Comparison of ENCODE assay signal across 27 cellular contexts in the genomic region with DNA sequence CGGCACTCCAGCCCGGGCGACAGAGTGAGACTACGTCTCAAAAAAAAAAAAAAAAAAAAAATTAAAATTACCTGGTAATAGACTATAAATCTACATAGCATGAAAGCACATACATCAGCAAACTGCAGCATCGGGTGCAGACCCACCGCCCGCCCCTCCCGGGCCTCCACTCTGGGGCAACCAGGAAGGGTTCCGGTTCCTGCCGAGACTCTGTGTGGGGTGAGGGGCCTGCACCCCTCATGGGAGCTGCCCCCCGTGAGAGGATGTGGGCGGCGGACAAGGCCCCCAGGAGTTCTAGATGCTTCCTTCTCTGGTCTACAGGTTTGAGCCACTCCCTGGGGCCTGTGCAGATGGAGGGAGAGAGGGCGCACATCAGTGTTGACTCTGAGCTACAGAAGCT. TPM values are rescaled to one million over a fixed set of nuclear protein-coding genes. Genes with fewer than 3 reads are reported as not detected.
A peak's percentile ranks its signal among the peaks of the same experiment; 100 is the strongest.
DNase-seq lines count a peak whose midpoint lies in the region; ATAC-seq, FAIRE-seq and TF ChIP-seq lines count a peak whose summit lies in the region.
"Had no signal": no experiment of that assay in that cellular context is flagged by ENCODE, and none has a peak within 500 bp of the region (broad histone marks: within the 10 kb centered on the region; RNA-seq: fewer than 3 reads in every experiment).

No MANE protein-coding gene starts in this region.

- H3K9me3 ChIP-seq in BLaER1 treated with 17β-estradiol and CSF1 and Interleukin-3, amounts not matched to agents 10 nM and 100 nM (replicated peaks in 1 of 11) = no peaks in the 10 kb centered on the region
- H3K9me3 ChIP-seq in HEK293 (ENCODE audit: control insufficient read depth, insufficient read depth, low read depth, low read length) (no peaks in the 10 kb centered on the region), Panc1 (ENCODE audit: control insufficient read depth, insufficient read depth, low read depth, low read length) (no peaks in the 10 kb centered on the region), mesenchymal stem cell (ENCODE audit: control insufficient read depth, low read length) (no peaks in the 10 kb centered on the region), smooth muscle cell (replicated peaks; ENCODE audit: low read depth) (no peaks in the 10 kb centered on the region)
- no peaks in the 10 kb centered on the region for H3K9me3 ChIP-seq in CD4-positive, alpha-beta memory T cell (ENCODE audit: control insufficient read depth in 1 of 2, low read length in 2 of 2)
- H3K9me3 ChIP-seq: SJCRH30 had no signal

- no peak for ATAC-seq in Panc1
- ATAC-seq: HCT116, Right ventricle myocardium inferior, SK-N-SH treated with all-trans-retinoic acid at 6 μM for 48 hours, T-helper 17 cell had no signal

- peaks cover 0 to 9% (median 7%) of the 10 kb centered on the region in 11 experiments; a peak in 19 of 22 replicates for H3K27me3 ChIP-seq in BLaER1 treated with 17β-estradiol and CSF1 and Interleukin-3, amounts not matched to agents 10 nM and 100 nM
- H3K27me3 ChIP-seq in Panc1 (ENCODE audit: control insufficient read depth, insufficient read depth, low read length) = no peaks in the 10 kb centered on the region
- no peaks in the 10 kb centered on the region for H3K27me3 ChIP-seq in mesenchymal stem cell (ENCODE audit: control insufficient read depth in 1 of 2, insufficient read depth in 1 of 2, low read length in 2 of 2)
- no peaks in the 10 kb centered on the region for H3K27me3 ChIP-seq in CD4-positive, alpha-beta memory T cell (ENCODE audit: insufficient read depth, low read length)
- no peaks in the 10 kb centered on the region for H3K27me3 ChIP-seq in smooth muscle cell (ENCODE audit: low read depth)
- H3K27me3 ChIP-seq: SJCRH30 had no signal

- H3K27ac ChIP-seq in BLaER1 treated with 17β-estradiol and CSF1 and Interleukin-3, amounts not matched to agents 10 nM and 100 nM = 0 out of 22 replicates have a peak overlapping the region, but pooled peaks of 1 of the 11 experiments have one; percentile 17
- H3K27ac ChIP-seq in HEK293 (ENCODE audit: extremely low read depth, low read depth, low read length) (no peak overlapping the region), Panc1 (ENCODE audit: low read length) (no peak overlapping the region), mesenchymal stem cell (ENCODE audit: low read length, poor library complexity, severe bottlenecking) (no peak overlapping the region), smooth muscle cell (ENCODE audit: low read depth) (no peak overlapping the region)
- H3K27ac ChIP-seq in CD4-positive, alpha-beta memory T cell (ENCODE audit: low read depth, low read length) = no peak overlapping the region
- H3K27ac ChIP-seq: SJCRH30 had no signal

- no peak overlapping the region for H3K4me3 Mint-ChIP-seq in CD4-positive, alpha-beta memory T cell
- H3K4me3 Mint-ChIP-seq: T-helper 17 cell had no signal

- H3K36me3 ChIP-seq in BLaER1 treated with 17β-estradiol and CSF1 and Interleukin-3, amounts not matched to agents 10 nM and 100 nM = peaks cover 42 to 86% (median 66%) of the 10 kb centered on the region in 11 experiments
- H3K36me3 ChIP-seq in HEK293 (ENCODE audit: control insufficient read depth in 2 of 2, insufficient read depth in 1 of 2, low read length in 2 of 2) (peaks cover 12 to 81% of the 10 kb centered on the region in 2 experiments; a peak in 2 of 3 replicates), Panc1 (ENCODE audit: control insufficient read depth, insufficient read depth, low read length) (no peaks in the 10 kb centered on the region), mesenchymal stem cell (ENCODE audit: control insufficient read depth in 1 of 2, insufficient read depth in 2 of 2, low read depth in 1 of 2, low read length in 2 of 2) (peaks cover 48 to 74% of the 10 kb centered on the region in 2 experiments), smooth muscle cell (ENCODE audit: low read depth) (no peaks in the 10 kb centered on the region)
- peaks cover 4% of the 10 kb centered on the region for H3K36me3 ChIP-seq in CD4-positive, alpha-beta memory T cell (ENCODE audit: insufficient read depth, low read length)

- no peak overlapping the region for H4K8ac ChIP-seq in mesenchymal stem cell (ENCODE audit: low read length)

- peaks cover 5% of the 10 kb centered on the region for H3K79me1 ChIP-seq in mesenchymal stem cell (replicated peaks; ENCODE audit: low read length, poor library complexity, severe bottlenecking)

- H3K23ac ChIP-seq in mesenchymal stem cell (ENCODE audit: low read length in 2 of 2) = no peak overlapping the region

- no peak overlapping the region for H3K4ac ChIP-seq in mesenchymal stem cell (ENCODE audit: low read depth in 1 of 2, low read length in 2 of 2)

- H2BK12ac ChIP-seq in mesenchymal stem cell (ENCODE audit: low read length in 2 of 2) = no peak overlapping the region

- H2BK5ac ChIP-seq in mesenchymal stem cell (ENCODE audit: low read depth, low read length, poor library complexity, severe bottlenecking) = no peak overlapping the region

- H3K4me2 ChIP-seq in BLaER1 treated with 17β-estradiol and CSF1 and Interleukin-3, amounts not matched to agents 10 nM and 100 nM = peak overlapping the region; percentile 47 to 89 (median 67)
- H3K4me2 ChIP-seq in mesenchymal stem cell (ENCODE audit: low read length, poor library complexity, severe bottlenecking) (no peak overlapping the region), smooth muscle cell (no peak overlapping the region)

- H3K27ac Mint-ChIP-seq in CD4-positive, alpha-beta memory T cell = peak overlapping the region in 1 of 7 donors; percentile 37
- H3K27ac Mint-ChIP-seq: T-helper 17 cell had no signal

- no peaks in the 10 kb centered on the region for H3K9me3 Mint-ChIP-seq in CD4-positive, alpha-beta memory T cell

- peaks cover under 1 to 5% of the 10 kb centered on the region in 2 donors for H3K36me3 Mint-ChIP-seq in CD4-positive, alpha-beta memory T cell

- no peaks in the 10 kb centered on the region for H3K4me1 Mint-ChIP-seq in CD4-positive, alpha-beta memory T cell

- H3F3A ChIP-seq in smooth muscle cell (ENCODE audit: low read depth) = no peaks in the 10 kb centered on the region

- in situ Hi-C loops in Panc1 (cut with HindIII; ENCODE audit: low pct_unique_long_range_greater_than_20kb, low sequenced_read_pairs) = no loop called here

- TSS peak; percentile 73 for BruUV-seq in Panc1 (replicated peaks; lab: Mats Ljungman, UMichigan)

- H2AFZ ChIP-seq in mesenchymal stem cell (ENCODE audit: low read depth, low read length) = no peak overlapping the region
- no peak overlapping the region for H2AFZ ChIP-seq in smooth muscle cell (ENCODE audit: low read depth)

- H4K20me1 ChIP-seq in BLaER1 treated with 17β-estradiol and CSF1 and Interleukin-3, amounts not matched to agents 10 nM and 100 nM = peaks cover 14 to 70% (median 48%) of the 10 kb centered on the region in 11 experiments
- peaks cover 21% of the 10 kb centered on the region for H4K20me1 ChIP-seq in smooth muscle cell (ENCODE audit: low read depth)

- no peak overlapping the region for H4K91ac ChIP-seq in mesenchymal stem cell (ENCODE audit: low read length)

- FAIRE-seq in HTR-8/SVneo (lab: Jason Lieb, UNC) = no peak
- FAIRE-seq: D721Med had no signal

- POLR2A ChIA-PET in HEK293 (lab: Yijun Ruan, JAX) = interaction anchor here (0.7 kb wide), 1 partner anchor 93 kb away, joined by 3 read pairs; no protein-coding TSS in a partner anchor
- POLR2A ChIA-PET in Panc1 (lab: Charles Lee) = no interaction called here
- POLR2A ChIA-PET in CD4-positive, alpha-beta memory T cell (lab: Charles Lee; ENCODE audit: partially characterized antibody) = interaction anchor here (0.7 kb wide), 1 partner anchor 91 kb away, joined by 7 read pairs; no protein-coding TSS in a partner anchor

- CTCF ChIA-PET in HEK293 (lab: Yijun Ruan, JAX) = interaction anchor here (1.1 kb wide), 1 partner anchor 77 kb away, joined by 3 read pairs; no protein-coding TSS in a partner anchor
- CTCF ChIA-PET in Panc1 (lab: Charles Lee) = no interaction called here
- CTCF ChIA-PET in CD4-positive, alpha-beta memory T cell (lab: Charles Lee; ENCODE audit: partially characterized antibody) = interaction anchor here (1.4 kb wide), 1 partner anchor 14 kb away, joined by 3 read pairs; no protein-coding TSS in a partner anchor

- peak overlapping the region; percentile 18 for H2BK15ac ChIP-seq in mesenchymal stem cell (ENCODE audit: low read depth, poor library complexity, severe bottlenecking)

- DNase-seq in Panc1 (ENCODE audit: low read depth, low spot score) (no peak), mesenchymal stem cell (no peak), GDM1 (lab: John Stamatoyannopoulos, UW) (no peak), HTR-8/SVneo (ENCODE audit: insufficient read length, low spot score) (no peak), smooth muscle cell (lab: John Stamatoyannopoulos, UW; ENCODE audit: unreplicated experiment) (no peak)
- no peak for DNase-seq in CD4-positive, alpha-beta memory T cell
- DNase-seq: GOT3, KG1, NCI-H1092, NCI-H1417 treated with DMSO at 0.1 percent for 48 hours, NCI-H1694 treated with DMSO at 0.1 percent for 48 hours, NCI-H2081, NCI-H2227 treated with DMSO at 0.1 percent for 48 hours, NCI-H526 treated with DMSO at 0.1 percent for 48 hours, SJCRH30, T-helper 17 cell had no signal

- H3K9ac ChIP-seq in BLaER1 treated with 17β-estradiol and CSF1 and Interleukin-3, amounts not matched to agents 10 nM and 100 nM = peak overlapping the region in 5 of 11 experiments; percentile 25 to 42 (median 33); a peak in 3 of 22 replicates
- H3K9ac ChIP-seq in mesenchymal stem cell (ENCODE audit: low read length) (no peak overlapping the region), smooth muscle cell (ENCODE audit: low read depth) (no peak overlapping the region)

- peaks cover 18 to 35% (median 32%) of the 10 kb centered on the region in 10 experiments for H3K4me1 ChIP-seq in BLaER1 treated with 17β-estradiol and CSF1 and Interleukin-3, amounts not matched to agents 10 nM and 100 nM
- no peaks in the 10 kb centered on the region for H3K4me1 ChIP-seq in HEK293 (ENCODE audit: control insufficient read depth, insufficient read depth, low read length)
- H3K4me1 ChIP-seq in Panc1 (ENCODE audit: control insufficient read depth, insufficient read depth, low read length) = peaks cover 13% of the 10 kb centered on the region
- peaks cover 9% of the 10 kb centered on the region for H3K4me1 ChIP-seq in mesenchymal stem cell (ENCODE audit: control insufficient read depth, insufficient read depth, low read depth, low read length)
- no peaks in the 10 kb centered on the region for H3K4me1 ChIP-seq in CD4-positive, alpha-beta memory T cell (ENCODE audit: insufficient read depth, low read length)
- no peaks in the 10 kb centered on the region for H3K4me1 ChIP-seq in smooth muscle cell (ENCODE audit: low read depth)
- H3K4me1 ChIP-seq: SJCRH30 had no signal

- H3K18ac ChIP-seq in mesenchymal stem cell (ENCODE audit: low read depth in 1 of 2, low read length in 2 of 2) = no peak overlapping the region

- H3K14ac ChIP-seq in mesenchymal stem cell (ENCODE audit: low read length in 2 of 2) = no peak overlapping the region

- no peak overlapping the region for H2AK5ac ChIP-seq in mesenchymal stem cell (ENCODE audit: low read length, severe bottlenecking)

- H3K27me3 Mint-ChIP-seq in CD4-positive, alpha-beta memory T cell = no peaks in the 10 kb centered on the region
- H3K27me3 Mint-ChIP-seq: T-helper 17 cell had no signal

- H3K79me2 ChIP-seq in smooth muscle cell (ENCODE audit: low read depth) = no peaks in the 10 kb centered on the region

- no peak overlapping the region for H3K4me3 ChIP-seq in BLaER1 treated with 17β-estradiol and CSF1 and Interleukin-3, amounts not matched to agents 10 nM and 100 nM
- H3K4me3 ChIP-seq in HEK293 (ENCODE audit: low read depth, low read length) (no peak overlapping the region), Panc1 (ENCODE audit: low read depth in 2 of 2, low read length in 2 of 2) (no peak overlapping the region), mesenchymal stem cell (ENCODE audit: insufficient read depth in 1 of 2, low read depth in 1 of 2, low read length in 2 of 2) (no peak overlapping the region), smooth muscle cell (no peak overlapping the region)
- H3K4me3 ChIP-seq in CD4-positive, alpha-beta memory T cell (ENCODE audit: low read length in 2 of 2) = no peak overlapping the region
- H3K4me3 ChIP-seq: SJCRH30 had no signal

- intact Hi-C loops in Panc1 (cut with micrococcal nuclease; ENCODE audit: unreplicated experiment) = no loop called here
- intact Hi-C loops in CD4-positive, alpha-beta memory T cell (cut with micrococcal nuclease) = no loop called here

- TF ChIP-seq CTCF in HEK293 (tag by site-specific recombination; IDR thresholded peaks at IDR 0.05) = no peak
- no peak for TF ChIP-seq CTCF in Panc1 (IDR thresholded peaks at IDR 0.05)
- TF ChIP-seq CTCF in smooth muscle cell (IDR thresholded peaks at IDR 0.05; ENCODE audit: borderline replicate concordance, insufficient read depth, poor library complexity, severe bottlenecking) = no peak

- no peak overlapping the region for H2BK120ac ChIP-seq in mesenchymal stem cell (ENCODE audit: low read depth, low read length)

- 98% methylated on average over 9 of the region's 14 CpGs for WGBS in mesenchymal stem cell
- 94% methylated on average over 14 of the region's 14 CpGs for WGBS in smooth muscle cell (ENCODE audit: low lambda C conversion rate)

RNA-seq across cellular contexts. Expression of gene DRD4, which starts 9.1 kb away (rescaled TPM):
- 0.95 TPM for total RNA-seq in Panc1 (2021; ENCODE audit: unreplicated experiment)
- polyA plus RNA-seq in Panc1 (2012; ENCODE audit: insufficient read length) = 3.0 TPM
- 0.08 TPM for polyA plus RNA-seq in mesenchymal stem cell (2013, experiment 1 of 2)
- polyA plus RNA-seq in mesenchymal stem cell (2013, experiment 2 of 2) = not detected
- total RNA-seq in CD4-positive, alpha-beta memory T cell = 1 to 10 TPM in 1 of 2 experiments, under 1 TPM in 1; 0.64 to 1.0 TPM
- not detected for polyA plus RNA-seq in CD4-positive, alpha-beta memory T cell
- not detected in 2 replicates for total RNA-seq in smooth muscle cell
- polyA plus RNA-seq in smooth muscle cell = 2.7 and 3.1 TPM in 2 replicates
- total RNA-seq: Daoy, G401, SJCRH30 had no signal

RNA-seq across cellular contexts. Expression of gene SCT, which starts 19.2 kb away (rescaled TPM):
- total RNA-seq in Panc1 (2021; ENCODE audit: unreplicated experiment) (not detected), smooth muscle cell (not detected in 2 replicates)
- polyA plus RNA-seq in Panc1 (2012; ENCODE audit: insufficient read length) = not detected
- not detected for polyA plus RNA-seq in mesenchymal stem cell (2013, experiment 1 of 2)
- polyA plus RNA-seq in mesenchymal stem cell (2013, experiment 2 of 2) = not detected
- not detected for total RNA-seq in CD4-positive, alpha-beta memory T cell
- not detected for polyA plus RNA-seq in CD4-positive, alpha-beta memory T cell
- 1.4 and 2.2 TPM in 2 replicates for polyA plus RNA-seq in smooth muscle cell
- total RNA-seq: A673, Daoy, G401, HT1080, NCI-H460, Right ventricle myocardium inferior, SJCRH30, T-helper 17 cell had no signal

RNA-seq across cellular contexts. Expression of gene CDHR5, which starts 21.5 kb away (rescaled TPM):
- total RNA-seq in Panc1 (2021; ENCODE audit: unreplicated experiment) (not detected), smooth muscle cell (not detected in 2 replicates)
- 0.29 TPM for polyA plus RNA-seq in Panc1 (2012; ENCODE audit: insufficient read length)
- not detected for polyA plus RNA-seq in mesenchymal stem cell (2013, experiment 1 of 2)
- polyA plus RNA-seq in mesenchymal stem cell (2013, experiment 2 of 2) = not detected
- total RNA-seq in CD4-positive, alpha-beta memory T cell = not detected
- polyA plus RNA-seq in CD4-positive, alpha-beta memory T cell = not detected
- 0.37 TPM in 1 of 2 replicates, not detected in the other for polyA plus RNA-seq in smooth muscle cell
- total RNA-seq: A673, Daoy, G401, HT1080, Right ventricle myocardium inferior, SJCRH30, T-helper 17 cell had no signal

RNA-seq across cellular contexts. Expression of gene IRF7, which starts 30.5 kb away (rescaled TPM):
- total RNA-seq in Panc1 (2021; ENCODE audit: unreplicated experiment) = 23.9 TPM
- 24.1 TPM for polyA plus RNA-seq in Panc1 (2012; ENCODE audit: insufficient read length)
- polyA plus RNA-seq in mesenchymal stem cell (2013, experiment 1 of 2) = 6.8 TPM
- polyA plus RNA-seq in mesenchymal stem cell (2013, experiment 2 of 2) = 7.3 TPM
- 10 to 100 TPM; 67.6 to 76.6 TPM for total RNA-seq in CD4-positive, alpha-beta memory T cell
- polyA plus RNA-seq in CD4-positive, alpha-beta memory T cell = 10 to 100 TPM; 20.8 to 37.4 TPM
- total RNA-seq in smooth muscle cell = 7.1 and 11.1 TPM in 2 replicates
- 12.7 and 14.3 TPM in 2 replicates for polyA plus RNA-seq in smooth muscle cell
- total RNA-seq: HT1080 had no signal

RNA-seq across cellular contexts. Expression of gene DEAF1, which starts 48.8 kb away (rescaled TPM):
- 105 TPM for total RNA-seq in Panc1 (2021; ENCODE audit: unreplicated experiment)
- 143 TPM for polyA plus RNA-seq in Panc1 (2012; ENCODE audit: insufficient read length)
- 21.2 TPM for polyA plus RNA-seq in mesenchymal stem cell (2013, experiment 1 of 2)
- polyA plus RNA-seq in mesenchymal stem cell (2013, experiment 2 of 2) = 20.6 TPM
- 10 to 100 TPM; 41.3 to 44.3 TPM for total RNA-seq in CD4-positive, alpha-beta memory T cell
- 10 to 100 TPM; 34.5 to 50.8 TPM for polyA plus RNA-seq in CD4-positive, alpha-beta memory T cell
- 18.7 and 19.0 TPM in 2 replicates for total RNA-seq in smooth muscle cell
- polyA plus RNA-seq in smooth muscle cell = 39.2 and 61.5 TPM in 2 replicates

Comparison
In these comparisons a context has a peak if more than half of its experiments do, and no peak if none do; other contexts are left out.
1. H3K4me2 ChIP-seq: peak in BLaER1 treated with 17β-estradiol and CSF1 and Interleukin-3, amounts not matched to agents 10 nM and 100 nM (11 of 11); none in mesenchymal stem cell (single experiment) and smooth muscle cell (single experiment).